Comparison of ENCODE assay signal across 11 cellular contexts in the genomic region with DNA sequence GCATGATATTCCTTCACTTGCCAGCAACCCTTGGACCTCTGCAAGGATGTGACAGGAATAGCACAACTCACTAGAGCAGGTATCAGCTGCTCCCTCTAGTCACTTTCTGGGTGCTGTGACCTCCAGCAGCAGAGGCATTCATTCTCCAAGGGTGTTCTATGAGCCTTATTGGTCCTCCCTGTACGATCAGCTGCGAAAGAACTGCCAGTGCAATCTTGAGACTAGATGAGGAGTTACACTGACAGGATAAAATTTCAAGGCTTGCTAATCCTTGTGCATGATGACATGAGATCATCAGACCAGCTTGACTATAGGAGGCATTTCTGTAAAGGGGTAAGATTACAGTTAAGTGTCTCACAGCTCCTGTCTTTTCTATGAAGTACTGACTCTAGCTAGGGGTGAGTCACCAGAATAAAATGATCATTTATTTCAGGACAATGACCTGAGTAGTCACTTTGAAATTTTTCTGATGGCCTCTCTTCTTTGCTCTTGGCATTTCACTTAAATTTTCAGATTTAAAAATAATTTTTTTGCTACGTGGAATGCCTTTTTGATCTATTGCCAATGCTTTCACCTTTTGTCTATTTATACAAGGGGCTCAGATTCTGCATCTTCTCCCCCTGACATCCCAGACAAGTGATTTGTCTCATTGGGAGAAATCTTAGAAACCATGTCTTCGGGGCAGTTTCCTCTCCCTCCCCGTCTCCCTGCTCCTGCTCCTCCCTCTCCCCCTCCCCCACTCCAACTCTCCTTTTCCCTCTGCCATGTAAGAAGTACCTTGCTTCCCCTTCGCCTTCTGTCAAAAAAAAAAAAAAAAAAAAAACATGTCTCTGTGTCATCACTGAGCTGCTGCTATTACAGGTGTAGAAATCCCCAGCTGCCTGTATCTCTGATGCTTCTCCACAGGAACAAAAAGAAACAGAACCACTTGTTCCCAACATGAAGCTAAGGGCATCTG. TPM values are rescaled to one million over a fixed set of nuclear protein-coding genes. Genes with fewer than 3 reads are reported as not detected.
DNase-seq lines count a peak whose midpoint lies in the region; ATAC-seq and TF ChIP-seq lines count a peak whose summit lies in the region.
"Had no signal": no experiment of that assay in that cellular context is flagged by ENCODE, and none has a peak within 500 bp of the region (broad histone marks: within the 10 kb centered on the region; RNA-seq: fewer than 3 reads in every experiment).

No MANE protein-coding gene starts in this region.

- H2BK5ac ChIP-seq in mesenchymal stem cell (ENCODE audit: low read depth, low read length, poor library complexity, severe bottlenecking) = peak overlapping the region; percentile 51

- peaks cover 4 to 85% of the 10 kb centered on the region in 2 experiments for H3K36me3 ChIP-seq in mesenchymal stem cell (ENCODE audit: control insufficient read depth in 1 of 2, insufficient read depth in 2 of 2, low read depth in 1 of 2, low read length in 2 of 2)

- H3K4me1 ChIP-seq in mesenchymal stem cell (ENCODE audit: control insufficient read depth, insufficient read depth, low read depth, low read length) = peaks cover 6% of the 10 kb centered on the region

- H3K4me1 Mint-ChIP-seq in T-helper 17 cell = no peaks in the 10 kb centered on the region
- H3K4me1 Mint-ChIP-seq: naive B cell had no signal

- H2BK15ac ChIP-seq in mesenchymal stem cell (ENCODE audit: low read depth, poor library complexity, severe bottlenecking) = no peak overlapping the region

- H3K14ac ChIP-seq in mesenchymal stem cell (ENCODE audit: low read length in 2 of 2) = no peak overlapping the region

- H3K23ac ChIP-seq in mesenchymal stem cell (ENCODE audit: low read length in 2 of 2) = no peak overlapping the region

- TF ChIP-seq CTCF in coronary artery (IDR thresholded peaks at IDR 0.05) = no peak

- peak overlapping the region; percentile 6 for H3K4me2 ChIP-seq in mesenchymal stem cell (ENCODE audit: low read length, poor library complexity, severe bottlenecking)

- no peaks in the 10 kb centered on the region for H3K27me3 Mint-ChIP-seq in T-helper 17 cell

- peak; percentile 26 for DNase-seq in D341Med (ENCODE audit: low spot score)
- peak; percentile 55 for DNase-seq in NCI-H2196 treated with DMSO at 0.1 percent for 48 hours (lab: John Stamatoyannopoulos, UW; ENCODE audit: unreplicated experiment)
- DNase-seq in dermis blood vessel endothelial cell = peak; percentile 9
- peak; percentile 89 for DNase-seq in mesenchymal stem cell
- DNase-seq in coronary artery (ENCODE audit: low spot score) = no peak
- DNase-seq in NCI-H146 treated with DMSO at 0.1 percent for 48 hours (lab: John Stamatoyannopoulos, UW; ENCODE audit: unreplicated experiment) = no peak
- no peak for DNase-seq in T-helper 17 cell
- DNase-seq: activated CD4-positive, CD25-positive, alpha-beta regulatory T cell; naive B cell; NCI-H526 had no signal

- peak overlapping the region; percentile 31 for H3K9ac ChIP-seq in mesenchymal stem cell (ENCODE audit: low read length)

- H3K27ac ChIP-seq in mesenchymal stem cell (ENCODE audit: low read length, poor library complexity, severe bottlenecking) = peak overlapping the region; percentile 67
- H3K27ac ChIP-seq in coronary artery = no peak overlapping the region

- peaks cover 10% of the 10 kb centered on the region for H3K79me1 ChIP-seq in mesenchymal stem cell (replicated peaks; ENCODE audit: low read length, poor library complexity, severe bottlenecking)

- no peak overlapping the region for H4K91ac ChIP-seq in mesenchymal stem cell (ENCODE audit: low read length)

- H3K36me3 Mint-ChIP-seq in T-helper 17 cell (ENCODE audit: low read depth) = no peaks in the 10 kb centered on the region
- H3K36me3 Mint-ChIP-seq: naive B cell had no signal

- no peak overlapping the region for H3K4me3 Mint-ChIP-seq in T-helper 17 cell
- H3K4me3 Mint-ChIP-seq: naive B cell had no signal

- H2BK12ac ChIP-seq in mesenchymal stem cell (ENCODE audit: low read length in 2 of 2) = peak overlapping the region in 1 of 2 experiments; percentile 63

- peak overlapping the region in 1 of 2 experiments; percentile 51 for H3K4ac ChIP-seq in mesenchymal stem cell (ENCODE audit: low read depth in 1 of 2, low read length in 2 of 2)

- H3K4me3 ChIP-seq in mesenchymal stem cell (ENCODE audit: insufficient read depth in 1 of 2, low read depth in 1 of 2, low read length in 2 of 2) (no peak overlapping the region), coronary artery (no peak overlapping the region)

- H3K27me3 ChIP-seq in mesenchymal stem cell (ENCODE audit: control insufficient read depth in 1 of 2, insufficient read depth in 1 of 2, low read length in 2 of 2) = no peaks in the 10 kb centered on the region

- ATAC-seq in GM19467 (IDR thresholded peaks at IDR 0.05; ENCODE audit: unreplicated experiment) (no peak), T-helper 17 cell (no peak)

- H4K8ac ChIP-seq in mesenchymal stem cell (ENCODE audit: low read length) = no peak overlapping the region

- peak overlapping the region; percentile 80 for H2AK5ac ChIP-seq in mesenchymal stem cell (ENCODE audit: low read length, severe bottlenecking)

- no peak overlapping the region for H2BK120ac ChIP-seq in mesenchymal stem cell (ENCODE audit: low read depth, low read length)

- WGBS in mesenchymal stem cell = 39% methylated on average over 6 of the region's 6 CpGs

- no peak overlapping the region for H3K27ac Mint-ChIP-seq in T-helper 17 cell
- H3K27ac Mint-ChIP-seq: naive B cell had no signal

- H2AFZ ChIP-seq in mesenchymal stem cell (ENCODE audit: low read depth, low read length) = no peak overlapping the region

- H3K9me3 ChIP-seq in mesenchymal stem cell (ENCODE audit: control insufficient read depth, low read length) (no peaks in the 10 kb centered on the region), T-helper 17 cell (ENCODE audit: control insufficient read depth, low read length, poor library complexity, severe bottlenecking) (no peaks in the 10 kb centered on the region)

- peak overlapping the region; percentile 19 to 62 for H3K18ac ChIP-seq in mesenchymal stem cell (ENCODE audit: low read depth in 1 of 2, low read length in 2 of 2)

RNA-seq across cellular contexts. Expression of a gene that starts 49.2 kb away (rescaled TPM):
- total RNA-seq in dermis blood vessel endothelial cell (0.37 and 0.68 TPM in 2 replicates), T-helper 17 cell (not detected)
- 54.6 TPM for polyA plus RNA-seq in mesenchymal stem cell (2013, experiment 1 of 2)
- 55.5 TPM for polyA plus RNA-seq in mesenchymal stem cell (2013, experiment 2 of 2)

Comparison
In these comparisons a context has a peak if more than half of its experiments do, and no peak if none do; other contexts are left out.
1. DNase-seq: peak in D341Med (single experiment), NCI-H2196 treated with DMSO at 0.1 percent for 48 hours (single experiment), dermis blood vessel endothelial cell (single experiment) and mesenchymal stem cell (single experiment); none in coronary artery (single experiment), NCI-H146 treated with DMSO at 0.1 percent for 48 hours (single experiment) and T-helper 17 cell (0 of 3).